ENCODE assay signal across 1 cellular context in genomic region chr7:106243893-106244292, GRCh38.
TF ChIP-seq lines count a peak whose summit lies in the region.

No MANE protein-coding gene starts in this region.

TF ChIP-seq in K562, 482 proteins besides CTCF, POLR2A, EP300 and RAD21 (continued from another document and continues in another):
- TF ChIP-seq ATF4 (CRISPR knock-in tag; IDR thresholded peaks at IDR 0.05) (no peak), NUFIP1 (IDR thresholded peaks at IDR 0.05; ENCODE audit: partially characterized antibody) (no peak), NFXL1 (CRISPR knock-in tag; IDR thresholded peaks at IDR 0.05) (no peak), ZNF121 (CRISPR knock-in tag; conservative IDR thresholded peaks at IDR 0.05) (no peak), CEBPG (CRISPR knock-in tag; IDR thresholded peaks at IDR 0.05) (no peak), CEBPG (tag; conservative IDR thresholded peaks at IDR 0.05 in 1 of 2, IDR thresholded peaks at IDR 0.05 in 1 of 2) (0 out of 4 replicates have a peak, but pooled peaks have one; percentile 6 to 9), ZNF445 (CRISPR knock-in tag; IDR thresholded peaks at IDR 0.05; ENCODE audit: low read depth) (no peak), FOXK2 (conservative IDR thresholded peaks at IDR 0.05 in 1 of 2, IDR thresholded peaks at IDR 0.05 in 1 of 2; ENCODE audit: low read depth in 2 of 2) (no peak), MTA2 (IDR thresholded peaks at IDR 0.05; ENCODE audit: low read depth) (no peak), PBX2 (CRISPR knock-in tag; IDR thresholded peaks at IDR 0.05; ENCODE audit: low read depth) (no peak), PBX2 (tag; conservative IDR thresholded peaks at IDR 0.05; ENCODE audit: low read depth) (peak; percentile 94), SIN3A (IDR thresholded peaks at IDR 0.05; ENCODE audit: borderline replicate concordance in 2 of 2, control insufficient read depth in 1 of 2, low read depth in 2 of 2, low read length in 2 of 2) (no peak), VEZF1 (CRISPR knock-in tag; IDR thresholded peaks at IDR 0.05) (no peak), HDAC6 (IDR thresholded peaks at IDR 0.05; ENCODE audit: low read depth, low read length) (no peak), ZNF584 (CRISPR knock-in tag; IDR thresholded peaks at IDR 0.05; ENCODE audit: low read depth) (0 out of 2 replicates have a peak, but pooled peaks have one; percentile 39), JUND (IDR thresholded peaks at IDR 0.05; ENCODE audit: borderline replicate concordance, low read depth, low read length) (peak; percentile 92), JUND (tag; IDR thresholded peaks at IDR 0.05; ENCODE audit: borderline replicate concordance, low read depth, low read length) (peak; percentile 91; the same call in 2 of the 3 replicates), TAF9B (IDR thresholded peaks at IDR 0.05; ENCODE audit: partially characterized antibody) (no peak), TEAD4 (IDR thresholded peaks at IDR 0.05; ENCODE audit: low read length) (peak; percentile 24; the same call in 1 of the 2 replicates), TEAD4 (CRISPR knock-in tag; IDR thresholded peaks at IDR 0.05; ENCODE audit: borderline replicate concordance) (no peak), THRA (IDR thresholded peaks at IDR 0.05) (no peak), NONO (IDR thresholded peaks at IDR 0.05; ENCODE audit: low read depth in 2 of 2, low read length in 1 of 2) (no peak), ADNP (tag; IDR thresholded peaks at IDR 0.05) (0 out of 2 replicates have a peak, but pooled peaks have one; percentile 19), ZNF79 (CRISPR knock-in tag; IDR thresholded peaks at IDR 0.05; ENCODE audit: low read depth) (no peak), AFF1 (IDR thresholded peaks at IDR 0.05; ENCODE audit: low read depth in 1 of 2, partially characterized antibody in 2 of 2) (peak in 1 of 2 experiments; percentile 29), TBL1XR1 (IDR thresholded peaks at IDR 0.05; ENCODE audit: low read length in 2 of 2) (0 out of 4 replicates have a peak, but pooled peaks of 1 of the 2 experiments have one; percentile 40), CTBP1 (IDR thresholded peaks at IDR 0.05; ENCODE audit: borderline replicate concordance) (peak; percentile 45; the same call in 1 of the 2 replicates), MAFF (IDR thresholded peaks at IDR 0.05; ENCODE audit: low read length) (no peak), ZC3H8 (IDR thresholded peaks at IDR 0.05) (no peak), POLR2AphosphoS5 (IDR thresholded peaks at IDR 0.05; ENCODE audit: control insufficient read depth, insufficient read depth, low read depth, low read length) (no peak), ZFX (CRISPR knock-in tag; IDR thresholded peaks at IDR 0.05) (no peak), RBM25 (IDR thresholded peaks at IDR 0.05; ENCODE audit: low read depth, low read length, severe bottlenecking) (no peak), PML (IDR thresholded peaks at IDR 0.05; ENCODE audit: low read length) (no peak), GTF2B (IDR thresholded peaks at IDR 0.05; ENCODE audit: extremely low read depth, insufficient read length) (no peak), ZNF24 (IDR thresholded peaks at IDR 0.05) (no peak), E2F5 (CRISPR knock-in tag; IDR thresholded peaks at IDR 0.05) (no peak), ZNF785 (CRISPR knock-in tag; IDR thresholded peaks at IDR 0.05) (no peak), ZNF699 (CRISPR knock-in tag; IDR thresholded peaks at IDR 0.05; ENCODE audit: insufficient replicate concordance) (no peak), DNMT1 (IDR thresholded peaks at IDR 0.05) (no peak), RBM34 (IDR thresholded peaks at IDR 0.05; ENCODE audit: borderline replicate concordance, insufficient read depth, low read length) (no peak), MNT (conservative IDR thresholded peaks at IDR 0.05) (no peak), AFF4 (CRISPR knock-in tag; IDR thresholded peaks at IDR 0.05) (no peak), BCOR (IDR thresholded peaks at IDR 0.05) (no peak), FOXK1 (CRISPR knock-in tag; IDR thresholded peaks at IDR 0.05; ENCODE audit: borderline replicate concordance) (no peak), MYNN (IDR thresholded peaks at IDR 0.05) (no peak), MYNN (CRISPR knock-in tag; IDR thresholded peaks at IDR 0.05) (no peak)
